1 cellular context compared by ENCODE assay signal in genomic region chr9:133948138-133948537, GRCh38.
TF ChIP-seq lines count a peak whose summit lies in the region.

No MANE protein-coding gene starts in this region.

TF ChIP-seq in neural cell, 6 proteins besides CTCF, POLR2A, EP300 and RAD21 (continued from another document):
- no peak for TF ChIP-seq EZH2 (IDR thresholded peaks at IDR 0.05; ENCODE audit: borderline replicate concordance, insufficient read depth, low read length, poor library complexity, severe bottlenecking)
